In genomic region chr6:125229080-125229479, GRCh38 we compare ENCODE assay signal across 25 cellular contexts.
A peak's percentile ranks its signal among the peaks of the same experiment; 100 is the strongest.
DNase-seq lines count a peak whose midpoint lies in the region; TF ChIP-seq lines count a peak whose summit lies in the region.
"Had no signal": no experiment of that assay in that cellular context is flagged by ENCODE, and none has a peak within 500 bp of the region (broad histone marks: within the 10 kb centered on the region; RNA-seq: fewer than 3 reads in every experiment).

No MANE protein-coding gene starts in this region.

- TF ChIP-seq CTCF in fibroblast of lung (conservative IDR thresholded peaks at IDR 0.05 in 1 of 2, IDR thresholded peaks at IDR 0.05 in 1 of 2; ENCODE audit: low read depth in 1 of 2, low read length in 2 of 2) (no peak), type B pancreatic cell (conservative IDR thresholded peaks at IDR 0.05) (no peak)

- H3K27me3 Mint-ChIP-seq in type B pancreatic cell, result no peaks in the 10 kb centered on the region
- H3K27me3 Mint-ChIP-seq: memory B cell; natural killer cell treated with Interleukin-12 subunit alpha and Interleukin-12 subunit beta and Interleukin-15 and Interleukin-18, amount 100 ng/mL, for 72 hours; stimulated activated naive B cell treated with anti-CD40 and anti-IgM and Interleukin-4, amounts not matched to agents 10 μg/mL and 1 μg/mL and 100 μg/mL, for 72 hours had no signal

- no peak overlapping the region for H3K27ac ChIP-seq in fibroblast of lung (ENCODE audit: insufficient read depth, low read length)
- no peak overlapping the region for H3K27ac ChIP-seq in muscle layer of duodenum (ENCODE audit: low read length)
- H3K27ac ChIP-seq: epithelial cell of prostate, VCaP had no signal

- H3K36me3 ChIP-seq in fibroblast of lung (ENCODE audit: control insufficient read depth, insufficient read depth, low read length) (no peaks in the 10 kb centered on the region), muscle layer of duodenum (ENCODE audit: control insufficient read depth in 1 of 2, insufficient read depth in 2 of 2, low read length in 2 of 2) (no peaks in the 10 kb centered on the region)

- peak overlapping the region; percentile 71 for H2AFZ ChIP-seq in fibroblast of lung (ENCODE audit: low read length)

- no peaks in the 10 kb centered on the region for H3K79me2 ChIP-seq in fibroblast of lung (ENCODE audit: control insufficient read depth, insufficient read depth, low read length)

- peaks cover 45% of the 10 kb centered on the region for H3K4me1 Mint-ChIP-seq in type B pancreatic cell (ENCODE audit: unreplicated experiment)
- H3K4me1 Mint-ChIP-seq: CD8-positive, alpha-beta memory T cell; memory B cell; stimulated activated naive B cell treated with anti-CD40 and anti-IgM and Interleukin-4, amounts not matched to agents 10 μg/mL and 1 μg/mL and 100 μg/mL, for 72 hours had no signal

- peak overlapping the region; percentile 25 for H3K27ac Mint-ChIP-seq in type B pancreatic cell
- H3K27ac Mint-ChIP-seq: CD8-positive, alpha-beta memory T cell; memory B cell; stimulated activated naive B cell treated with anti-CD40 and anti-IgM and Interleukin-4, amounts not matched to agents 10 μg/mL and 1 μg/mL and 100 μg/mL, for 72 hours had no signal

- H3K27me3 ChIP-seq in fibroblast of lung (ENCODE audit: control insufficient read depth, insufficient read depth, low read length) (no peaks in the 10 kb centered on the region), muscle layer of duodenum (ENCODE audit: low read depth, low read length) (no peaks in the 10 kb centered on the region)

- no peaks in the 10 kb centered on the region for H3K9me3 ChIP-seq in fibroblast of lung (ENCODE audit: control insufficient read depth, insufficient read depth, low read depth, low read length)
- no peaks in the 10 kb centered on the region for H3K9me3 ChIP-seq in muscle layer of duodenum (ENCODE audit: control insufficient read depth in 1 of 2, low read length in 2 of 2)

- peak overlapping the region; percentile 56 for H3K4me2 ChIP-seq in fibroblast of lung (ENCODE audit: extremely low read depth, insufficient read depth, low read length)

- DNase-seq in amniotic epithelial cell (ENCODE audit: low read depth) (peak; percentile 60), fibroblast of lung (ENCODE audit: low read depth in 2 of 2) (peak in 1 of 2 donors; percentile 16), type B pancreatic cell (ENCODE audit: extremely low spot score, unreplicated experiment) (no peak), NCI-H510A treated with DMSO at 0.1 percent for 48 hours (lab: John Stamatoyannopoulos, UW) (no peak), GM03348 (ENCODE audit: low spot score) (no peak), NCI-H1105 (lab: John Stamatoyannopoulos, UW) (no peak)
- DNase-seq: activated CD4-positive, alpha-beta T cell treated with anti-CD3 and anti-CD28 coated beads, Interleukin-2, amount 50 U/mL, for 48 hours; activated gamma-delta T cell; AML-193; CD8-positive, alpha-beta memory T cell; central memory CD4-positive, alpha-beta T cell; DMS153; KBM-7; NCI-H1436 treated with DMSO at 0.1 percent for 48 hours; NCI-H510A; NK-92 treated with Interleukin-12 subunit alpha and Interleukin-12 subunit beta, amount 100 ng/mL, for 24 hours; posterior cingulate gyrus; stimulated activated CD4-positive, alpha-beta T cell treated with anti-CD3 and anti-CD28 coated beads, Interleukin-1b, Interleukin-23, amount 100 ng/mL, for 48 hours; stimulated activated naive B cell treated with anti-CD40 and anti-IgM and Interleukin-4, amounts not matched to agents 10 μg/mL and 1 μg/mL and 100 μg/mL, for 72 hours; T-helper 2 cell had no signal

- H3K4me3 ChIP-seq in fibroblast of lung (replicated peaks in 1 of 4; ENCODE audit: control extremely low read depth in 1 of 4, insufficient read depth in 1 of 4, low read depth in 3 of 4, low read length in 4 of 4) (peak overlapping the region in 2 of 4 experiments; percentile 32 to 38), muscle layer of duodenum (ENCODE audit: low read depth in 1 of 2, low read length in 2 of 2) (peak overlapping the region; percentile 27 to 41)

- H3K4me3 Mint-ChIP-seq in type B pancreatic cell, result peak overlapping the region; percentile 43
- H3K4me3 Mint-ChIP-seq: CD8-positive, alpha-beta memory T cell; memory B cell; natural killer cell treated with Interleukin-12 subunit alpha and Interleukin-12 subunit beta and Interleukin-15 and Interleukin-18, amount 100 ng/mL, for 72 hours; stimulated activated naive B cell treated with anti-CD40 and anti-IgM and Interleukin-4, amounts not matched to agents 10 μg/mL and 1 μg/mL and 100 μg/mL, for 72 hours had no signal

- no peaks in the 10 kb centered on the region for H3K9me3 Mint-ChIP-seq in type B pancreatic cell
- H3K9me3 Mint-ChIP-seq: CD8-positive, alpha-beta memory T cell; memory B cell; natural killer cell treated with Interleukin-12 subunit alpha and Interleukin-12 subunit beta and Interleukin-15 and Interleukin-18, amount 100 ng/mL, for 72 hours; stimulated activated naive B cell treated with anti-CD40 and anti-IgM and Interleukin-4, amounts not matched to agents 10 μg/mL and 1 μg/mL and 100 μg/mL, for 72 hours had no signal

- H4K20me1 ChIP-seq in fibroblast of lung (ENCODE audit: control insufficient read depth, extremely low read depth, insufficient read depth, low read length), result no peaks in the 10 kb centered on the region

- no peak overlapping the region for H3K9ac ChIP-seq in fibroblast of lung (ENCODE audit: insufficient read depth, low read length)

- peaks cover 10% of the 10 kb centered on the region for H3K36me3 Mint-ChIP-seq in type B pancreatic cell
- H3K36me3 Mint-ChIP-seq: CD8-positive, alpha-beta memory T cell; memory B cell; natural killer cell treated with Interleukin-12 subunit alpha and Interleukin-12 subunit beta and Interleukin-15 and Interleukin-18, amount 100 ng/mL, for 72 hours; stimulated activated naive B cell treated with anti-CD40 and anti-IgM and Interleukin-4, amounts not matched to agents 10 μg/mL and 1 μg/mL and 100 μg/mL, for 72 hours had no signal

- H3K4me1 ChIP-seq in fibroblast of lung (ENCODE audit: control insufficient read depth, extremely low read depth, insufficient read depth, low read length), result peaks cover 3% of the 10 kb centered on the region
- peaks cover 0 to 4% of the 10 kb centered on the region in 2 donors for H3K4me1 ChIP-seq in muscle layer of duodenum (ENCODE audit: control insufficient read depth in 1 of 2, insufficient read depth in 2 of 2, low read length in 2 of 2)
